In genomic region chr1:66251521-66251920, GRCh38 we compare ENCODE assay signal across 10 cellular contexts.
DNase-seq lines count a peak whose midpoint lies in the region; ATAC-seq and TF ChIP-seq lines count a peak whose summit lies in the region.
"Had no signal": no experiment of that assay in that cellular context is flagged by ENCODE, and none has a peak within 500 bp of the region (broad histone marks: within the 10 kb centered on the region; RNA-seq: fewer than 3 reads in every experiment).

No MANE protein-coding gene starts in this region.

- no peak overlapping the region for H3K14ac ChIP-seq in H9 (ENCODE audit: insufficient read depth, low read length)

- no peak overlapping the region for H3K56ac ChIP-seq in H9 (ENCODE audit: insufficient read length, low read depth, low read length)

- no peak overlapping the region for H2BK120ac ChIP-seq in H9 (ENCODE audit: low read depth, low read length, poor library complexity, severe bottlenecking)

- no peak overlapping the region for H3K9ac ChIP-seq in H9 (ENCODE audit: extremely low read depth, insufficient read length, low read length)

- no peaks in the 10 kb centered on the region for H3K27me3 ChIP-seq in H9 (ENCODE audit: insufficient read depth, low read length)

- peak overlapping the region in 2 of 3 experiments; percentile 1; a peak in 2 of 7 replicates for H3K27ac Mint-ChIP-seq in H9
- H3K27ac Mint-ChIP-seq: activated T-cell treated with anti-CD3 and anti-CD28 coated beads, Interleukin-2, amount 50 U/mL, for 24 hours had no signal

- no peaks in the 10 kb centered on the region for H3K27me3 Mint-ChIP-seq in H9 (ENCODE audit: low read depth)
- H3K27me3 Mint-ChIP-seq: activated T-cell treated with anti-CD3 and anti-CD28 coated beads, Interleukin-2, amount 50 U/mL, for 24 hours had no signal

- H3K23ac ChIP-seq in H9 (ENCODE audit: insufficient read length, low read depth, low read length) = no peak overlapping the region

- H2AFZ ChIP-seq in H9 (ENCODE audit: low read length) = no peak overlapping the region

- peak; percentile 34 for ATAC-seq in GM18502 (IDR thresholded peaks at IDR 0.05; ENCODE audit: poor library complexity, unreplicated experiment)

- H2BK5ac ChIP-seq in H9 (ENCODE audit: insufficient read length, low read length) = no peak overlapping the region

- H3K36me3 Mint-ChIP-seq in H9 (ENCODE audit: insufficient read depth in 1 of 3, low read depth in 3 of 3) = no peaks in the 10 kb centered on the region

- no peaks in the 10 kb centered on the region for H3K9me3 ChIP-seq in H9 (ENCODE audit: control insufficient read depth, low read depth, low read length)

- no peak for TF ChIP-seq CTCF in H9 (conservative IDR thresholded peaks at IDR 0.05)

- no peak overlapping the region for H3K4me2 ChIP-seq in H9 (ENCODE audit: insufficient read depth, insufficient read length, low read length)

- H3K4me1 Mint-ChIP-seq in H9 = peaks cover 9 to 16% of the 10 kb centered on the region in 2 experiments

- H3K4ac ChIP-seq in H9 (ENCODE audit: low read depth, low read length) = no peak overlapping the region

- H2BK15ac ChIP-seq in H9 (ENCODE audit: low read depth, low read length) = no peak overlapping the region

- H3K4me1 ChIP-seq in H9 (ENCODE audit: insufficient read depth, low read length) = no peaks in the 10 kb centered on the region; the same call in 1 of the 2 replicates

- no peaks in the 10 kb centered on the region for H3K79me1 ChIP-seq in H9 (ENCODE audit: insufficient read depth, low read depth, low read length, poor library complexity, severe bottlenecking)

- H4K20me1 ChIP-seq in H9 (ENCODE audit: control insufficient read depth, insufficient read depth, insufficient read length) = no peaks in the 10 kb centered on the region

- H4K91ac ChIP-seq in H9 (ENCODE audit: insufficient read length, low read depth, low read length) = no peak overlapping the region

- no CpG with 5 or more reads among the region's 1 CpG for WGBS in H9 (ENCODE audit: extremely low coverage, insufficient read length, low lambda C conversion rate)

- no peaks in the 10 kb centered on the region for H3K23me2 ChIP-seq in H9 (ENCODE audit: insufficient read length, low read depth, low read length, poor library complexity, severe bottlenecking)

- H2BK20ac ChIP-seq in H9 (ENCODE audit: low read depth, low read length, poor library complexity, severe bottlenecking) = no peak overlapping the region

- H3K27ac ChIP-seq in H9 (ENCODE audit: insufficient read length, low read depth, low read length) = no peak overlapping the region

- H3K18ac ChIP-seq in H9 (ENCODE audit: insufficient read length, low read depth, low read length) = no peak overlapping the region

- H2BK12ac ChIP-seq in H9 (ENCODE audit: insufficient read length, low read depth, low read length) = no peak overlapping the region

- no peak overlapping the region for H2AK5ac ChIP-seq in H9 (ENCODE audit: insufficient read length, low read length)

- no peak overlapping the region for H3T11ph ChIP-seq in H9 (ENCODE audit: low read length)

- no peaks in the 10 kb centered on the region for H3K79me2 ChIP-seq in H9 (ENCODE audit: insufficient read depth, low read length)

- H3K9me3 Mint-ChIP-seq in H9 = no peaks in the 10 kb centered on the region
- H3K9me3 Mint-ChIP-seq: activated T-cell treated with anti-CD3 and anti-CD28 coated beads, Interleukin-2, amount 50 U/mL, for 24 hours had no signal

- H4K8ac ChIP-seq in H9 (replicated peaks; ENCODE audit: insufficient read length, low read depth, low read length) = no peak overlapping the region

- H4K5ac ChIP-seq in H9 (ENCODE audit: insufficient read length, low read depth, low read length) = no peak overlapping the region

- DNase-seq in H9 = peak; percentile 45
- DNase-seq in OCI-M1 (lab: John Stamatoyannopoulos, UW) = peak; percentile 34
- peak; percentile 28 for DNase-seq in kidney tubule cell (ENCODE audit: low spot score)
- no peak for DNase-seq in SW 1271 (lab: John Stamatoyannopoulos, UW)
- no peak for DNase-seq in DMS79 (lab: John Stamatoyannopoulos, UW)
- no peak for DNase-seq in RPMI8226
- DNase-seq: activated T-cell treated with anti-CD3 and anti-CD28 coated beads, Interleukin-2, amount 50 U/mL, for 24 hours; cerebellar nuclear complex; NCI-H1105 had no signal

- no peak overlapping the region for H3K4me3 Mint-ChIP-seq in H9
- H3K4me3 Mint-ChIP-seq: activated T-cell treated with anti-CD3 and anti-CD28 coated beads, Interleukin-2, amount 50 U/mL, for 24 hours had no signal

Comparison
In these comparisons a context has a peak if more than half of its experiments do, and no peak if none do; other contexts are left out.
1. DNase-seq: peak in H9 (single experiment), OCI-M1 (single experiment) and kidney tubule cell (single experiment); none in SW 1271 (0 of 2), DMS79 (single experiment) and RPMI8226 (single experiment).